Comparison of ENCODE assay signal across 8 cellular contexts in the genomic region with DNA sequence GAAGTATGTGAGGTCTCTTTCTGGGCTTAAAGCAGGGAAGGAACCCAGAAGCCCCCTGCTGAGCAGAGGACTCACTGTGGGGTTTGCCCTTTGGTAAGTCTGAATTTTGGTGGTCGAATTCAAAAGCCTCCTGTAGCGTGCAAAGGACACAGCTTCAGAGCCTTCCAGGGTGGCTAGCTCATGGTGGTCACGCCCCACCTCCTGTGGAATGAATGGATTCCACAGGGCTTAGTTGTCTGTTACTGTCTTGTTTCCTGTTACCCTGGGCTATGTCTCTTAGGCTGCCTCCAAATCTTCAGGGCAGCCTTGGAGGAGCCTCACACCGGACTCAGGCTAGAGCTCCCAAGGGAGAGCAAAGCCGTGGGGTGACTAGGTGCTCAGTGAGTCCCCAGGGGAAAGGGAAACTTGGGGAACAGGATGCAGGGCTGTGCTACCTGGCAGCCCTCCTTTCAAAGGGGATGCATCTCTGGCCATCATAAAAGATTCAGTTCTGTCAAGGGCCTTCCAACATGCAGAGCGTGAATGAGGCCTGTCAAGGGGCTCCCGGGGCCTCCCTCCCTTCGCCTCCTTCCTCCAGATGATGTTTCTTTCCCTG.
DNase-seq lines count a peak whose midpoint lies in the region; ATAC-seq and TF ChIP-seq lines count a peak whose summit lies in the region.

No MANE protein-coding gene starts in this region.

- TF ChIP-seq CTCF in MM.1S (IDR thresholded peaks at IDR 0.05; ENCODE audit: low read length) (no peak), esophagus squamous epithelium (IDR thresholded peaks at IDR 0.05) (no peak)

- intact Hi-C loops in esophagus squamous epithelium (cut with DNase I), result no loop called here

- H3K36me3 ChIP-seq in MM.1S (replicated peaks; ENCODE audit: insufficient read depth, low read length) (no peaks in the 10 kb centered on the region), esophagus squamous epithelium (no peaks in the 10 kb centered on the region)

- H3K9me3 ChIP-seq in MM.1S (replicated peaks; ENCODE audit: insufficient read depth, low read length) (no peaks in the 10 kb centered on the region), esophagus squamous epithelium (no peaks in the 10 kb centered on the region)

- DNase-seq in AG08395 (ENCODE audit: low spot score), result peak; percentile 92
- no peak for DNase-seq in MM.1S
- no peak for DNase-seq in esophagus squamous epithelium (lab: John Stamatoyannopoulos, UW)
- DNase-seq in cerebellar nuclear complex (lab: John Stamatoyannopoulos, UW), result no peak
- no peak for DNase-seq in RPMI8226
- no peak for DNase-seq in cerebellar cortex (ENCODE audit: low spot score)
- DNase-seq in NCI-H1930 (lab: John Stamatoyannopoulos, UW), result no peak

- H2AFZ ChIP-seq in MM.1S (ENCODE audit: low read length), result peak overlapping the region; percentile 92

- H3K4me1 ChIP-seq in MM.1S (ENCODE audit: low read length) (no peaks in the 10 kb centered on the region), esophagus squamous epithelium (peaks cover 9 to 19% (median 11%) of the 10 kb centered on the region in 3 donors)

- H4K20me1 ChIP-seq in MM.1S (ENCODE audit: insufficient read depth, low read length), result no peaks in the 10 kb centered on the region

- 28 to 38% methylated on average over 4 to 5 of the region's 8 CpGs for WGBS in esophagus squamous epithelium, 2 donors

- no peak for TF ChIP-seq POLR2A in esophagus squamous epithelium (IDR thresholded peaks at IDR 0.05)

- H3K27ac ChIP-seq in MM.1S (ENCODE audit: low read length), result no peak overlapping the region
- no peak overlapping the region for H3K27ac ChIP-seq in esophagus squamous epithelium

- H3F3A ChIP-seq in MM.1S (ENCODE audit: insufficient read depth, low read length), result no peaks in the 10 kb centered on the region

- H3K4me3 ChIP-seq in MM.1S (ENCODE audit: low read length) (peak overlapping the region; percentile 64), esophagus squamous epithelium (peak overlapping the region in 3 of 4 donors; percentile 27 to 60 (median 39))

- peak; percentile 7 for ATAC-seq in GM21528 (IDR thresholded peaks at IDR 0.05; ENCODE audit: low FRiP score, unreplicated experiment)

- H3K9ac ChIP-seq in MM.1S (ENCODE audit: low read length), result no peak overlapping the region

- no peaks in the 10 kb centered on the region for H3K9me2 ChIP-seq in MM.1S (replicated peaks; ENCODE audit: insufficient read depth, low read length)

- H3K27me3 ChIP-seq in MM.1S (replicated peaks; ENCODE audit: insufficient read depth, low read length) (no peaks in the 10 kb centered on the region), esophagus squamous epithelium (peaks cover 0 to 45% (median 0%) of the 10 kb centered on the region in 4 donors)

- peak overlapping the region; percentile 86 for H3K4me2 ChIP-seq in MM.1S (ENCODE audit: low read depth, low read length)

- H3K79me2 ChIP-seq in MM.1S (ENCODE audit: low read length), result no peaks in the 10 kb centered on the region
